ENCODE assay signal across 1 cellular context in the genomic region with DNA sequence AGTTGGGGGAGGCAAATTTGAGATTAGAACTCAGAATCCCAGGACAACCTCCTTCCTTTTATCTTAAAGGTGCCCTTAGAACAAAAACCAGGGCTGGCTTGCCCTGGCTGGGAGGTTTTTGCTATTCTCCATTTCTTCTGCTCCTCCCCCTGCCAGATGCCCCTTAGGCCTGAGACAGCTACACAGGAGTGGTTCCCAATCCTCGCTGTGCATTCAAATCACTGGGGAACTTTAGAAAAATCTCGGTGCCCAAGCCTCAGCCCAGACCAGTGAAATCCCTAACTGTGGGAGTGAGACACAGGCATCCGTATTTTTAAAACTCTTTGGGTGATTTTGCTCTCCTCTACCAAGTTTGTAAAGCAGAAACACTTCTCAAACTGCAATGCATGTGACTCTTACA.
TF ChIP-seq lines count a peak whose summit lies in the region.

No MANE protein-coding gene starts in this region.

TF ChIP-seq in IMR-90, 13 proteins besides CTCF, POLR2A, EP300 and RAD21:
- no peak for TF ChIP-seq MXI1 (IDR thresholded peaks at IDR 0.05; ENCODE audit: borderline replicate concordance, low read depth, low read length)
- TF ChIP-seq RCOR1 (IDR thresholded peaks at IDR 0.05; ENCODE audit: insufficient replicate concordance, low read length) = no peak
- TF ChIP-seq RFX5 (IDR thresholded peaks at IDR 0.05; ENCODE audit: low read depth, low read length) = no peak
- no peak for TF ChIP-seq FOS (IDR thresholded peaks at IDR 0.05; ENCODE audit: low read depth, low read length)
- no peak for TF ChIP-seq NFE2L2 (IDR thresholded peaks at IDR 0.05; ENCODE audit: low read depth, low read length)
- no peak for TF ChIP-seq SMC3 (IDR thresholded peaks at IDR 0.05; ENCODE audit: low read depth, low read length)
- TF ChIP-seq MAZ (IDR thresholded peaks at IDR 0.05; ENCODE audit: borderline replicate concordance, low read depth, low read length) = no peak
